Comparison of ENCODE assay signal across 15 cellular contexts in genomic region chr14:89025581-89026236, GRCh38.
DNase-seq lines count a peak whose midpoint lies in the region; ATAC-seq and TF ChIP-seq lines count a peak whose summit lies in the region.
"Had no signal": no experiment of that assay in that cellular context is flagged by ENCODE, and none has a peak within 500 bp of the region (broad histone marks: within the 10 kb centered on the region; RNA-seq: fewer than 3 reads in every experiment).

No MANE protein-coding gene starts in this region.

- H3K9me3 ChIP-seq in right atrium auricular region (peaks cover 0 to 5% of the 10 kb centered on the region in 2 donors), adipocyte (ENCODE audit: control insufficient read depth, low read length) (peaks cover 9% of the 10 kb centered on the region)
- H3K9me3 ChIP-seq: ovary, testis had no signal

- POLR2A ChIA-PET in activated CD4-positive, alpha-beta T cell treated with anti-CD3 and anti-CD28 coated beads, Interleukin-2, amount 10 ng/mL, durations not matched to agents 7 days and 5 days (lab: Charles Lee), result no interaction called here

- H3K4me3 ChIP-seq in right atrium auricular region, result no peak overlapping the region
- H3K4me3 ChIP-seq in adipocyte (ENCODE audit: low read length), result peak overlapping the region; percentile 64
- H3K4me3 ChIP-seq in lower leg skin (ENCODE audit: low read depth, poor library complexity, severe bottlenecking), result no peak overlapping the region
- H3K4me3 ChIP-seq: GM12878, ovary had no signal

- peak overlapping the region; percentile 73 for H3K9ac ChIP-seq in adipocyte (ENCODE audit: low read length)

- ATAC-seq in Right ventricle myocardium superior (ENCODE audit: poor library complexity) (peak; percentile 30), HG02763 (IDR thresholded peaks at IDR 0.05; ENCODE audit: unreplicated experiment) (no peak), HG03196 (IDR thresholded peaks at IDR 0.05; ENCODE audit: unreplicated experiment) (no peak)
- ATAC-seq: GM12878 had no signal

- H3K27me3 ChIP-seq in right atrium auricular region (peaks cover 0 to 9% of the 10 kb centered on the region in 2 donors), adipocyte (replicated peaks; ENCODE audit: control insufficient read depth, insufficient read depth, low read length) (peaks cover 27% of the 10 kb centered on the region)
- H3K27me3 ChIP-seq: ovary, testis had no signal

- no peaks in the 10 kb centered on the region for H3K9me3 Mint-ChIP-seq in activated CD4-positive, alpha-beta T cell treated with anti-CD3 and anti-CD28 coated beads, Interleukin-2, amount 10 ng/mL, durations not matched to agents 7 days and 5 days

- H3K4me1 ChIP-seq in right atrium auricular region (peaks cover 0 to 19% of the 10 kb centered on the region in 2 donors), adipocyte (ENCODE audit: control insufficient read depth, insufficient read depth, low read length) (peaks cover 16% of the 10 kb centered on the region)

- intact Hi-C loops in Right ventricle myocardium superior (cut with DNase I) (loop anchor here (5.0 kb wide), 1 partner anchor 892 kb away; no protein-coding TSS in a partner anchor), lower leg skin (cut with DNase I; ENCODE audit: low total_unique reads) (no loop called here)

- H3K27me3 Mint-ChIP-seq in activated CD4-positive, alpha-beta T cell treated with anti-CD3 and anti-CD28 coated beads, Interleukin-2, amount 10 ng/mL, durations not matched to agents 7 days and 5 days, result peaks cover 65% of the 10 kb centered on the region

- H3K36me3 ChIP-seq in right atrium auricular region, result no peaks in the 10 kb centered on the region
- H3K36me3 ChIP-seq in adipocyte (ENCODE audit: control insufficient read depth, insufficient read depth, low read length, severe bottlenecking), result no peaks in the 10 kb centered on the region
- H3K36me3 ChIP-seq: ovary had no signal

- CTCF ChIA-PET in activated CD4-positive, alpha-beta T cell treated with anti-CD3 and anti-CD28 coated beads, Interleukin-2, amount 10 ng/mL, durations not matched to agents 7 days and 5 days (lab: Charles Lee), result interaction anchor here (1.4 kb wide), 2 partner anchors 16 to 885 kb away, joined by 3 read pairs; no protein-coding TSS in a partner anchor

- no peaks in the 10 kb centered on the region for H3K36me3 Mint-ChIP-seq in activated CD4-positive, alpha-beta T cell treated with anti-CD3 and anti-CD28 coated beads, Interleukin-2, amount 10 ng/mL, durations not matched to agents 7 days and 5 days (ENCODE audit: low read depth)

- no peak overlapping the region for H3K4me3 Mint-ChIP-seq in activated CD4-positive, alpha-beta T cell treated with anti-CD3 and anti-CD28 coated beads, Interleukin-2, amount 10 ng/mL, durations not matched to agents 7 days and 5 days

- H3K27ac Mint-ChIP-seq in activated CD4-positive, alpha-beta T cell treated with anti-CD3 and anti-CD28 coated beads, Interleukin-2, amount 10 ng/mL, durations not matched to agents 7 days and 5 days, result no peak overlapping the region

- TF ChIP-seq POLR2A in lower leg skin (IDR thresholded peaks at IDR 0.05), result no peak

- TF ChIP-seq CTCF in right atrium auricular region (IDR thresholded peaks at IDR 0.05) (no peak), lower leg skin (IDR thresholded peaks at IDR 0.05) (no peak)

- 28 to 31% methylated on average over 15 of the region's 15 CpGs for WGBS in lower leg skin, 2 donors

- H3K27ac ChIP-seq in right atrium auricular region, result no peak overlapping the region
- H3K27ac ChIP-seq: ovary, testis had no signal

- peaks cover 8% of the 10 kb centered on the region for H3K4me1 Mint-ChIP-seq in activated CD4-positive, alpha-beta T cell treated with anti-CD3 and anti-CD28 coated beads, Interleukin-2, amount 10 ng/mL, durations not matched to agents 7 days and 5 days

- peak; percentile 46 for DNase-seq in Right ventricle myocardium superior
- DNase-seq in right atrium auricular region (ENCODE audit: low spot score), result no peak
- DNase-seq in adipocyte (ENCODE audit: low read depth), result peak; percentile 61
- peak; percentile 51 to 88 for DNase-seq in lower leg skin (ENCODE audit: low spot score in 2 of 2)
- no peak for DNase-seq in NCI-H526 treated with DMSO at 0.1 percent for 48 hours (lab: John Stamatoyannopoulos, UW)
- no peak for DNase-seq in activated CD4-positive, alpha-beta T cell treated with anti-CD3 and anti-CD28 coated beads, Interleukin-2, amount 10 ng/mL, durations not matched to agents 7 days and 5 days
- DNase-seq: activated naive CD4-positive, alpha-beta T cell treated with anti-CD3 and anti-CD28 coated beads, Interleukin-2, amount 50 U/mL, for 16 hours; mammary epithelial cell; NCI-H1105 treated with DMSO at 0.1 percent for 48 hours; NCI-H510A; ovary; testis had no signal

Comparison
In these comparisons a context has a peak if more than half of its experiments do, and no peak if none do; other contexts are left out.
1. DNase-seq: peak in Right ventricle myocardium superior (single experiment), adipocyte (single experiment) and lower leg skin (2 of 2); none in right atrium auricular region (single experiment), NCI-H526 treated with DMSO at 0.1 percent for 48 hours (single experiment) and activated CD4-positive, alpha-beta T cell treated with anti-CD3 and anti-CD28 coated beads, Interleukin-2, amount 10 ng/mL, durations not matched to agents 7 days and 5 days (single experiment).